23 cellular contexts compared by ENCODE assay signal in genomic region chrX:124300412-124300811, GRCh38. TPM values are rescaled to one million over a fixed set of nuclear protein-coding genes. Genes with fewer than 3 reads are reported as not detected.
A peak's percentile ranks its signal among the peaks of the same experiment; 100 is the strongest.
DNase-seq lines count a peak whose midpoint lies in the region; ATAC-seq and FAIRE-seq lines count a peak whose summit lies in the region.
"Had no signal": no experiment of that assay in that cellular context is flagged by ENCODE, and none has a peak within 500 bp of the region (broad histone marks: within the 10 kb centered on the region; RNA-seq: fewer than 3 reads in every experiment).

No MANE protein-coding gene starts in this region.

- intact Hi-C loops in activated CD4-positive, alpha-beta T cell treated with anti-CD3 and anti-CD28 coated beads, Interleukin-2, amount 10 ng/mL, durations not matched to agents 24 days and 14 days (cut with micrococcal nuclease): loop anchor here (1.0 to 5.0 kb wide), 4 partner anchors 20 to 83 kb away; partner anchors contain the start of gene SH2D1A

- CTCF ChIA-PET in T-cell (lab: Charles Lee): no interaction called here

- H3K4me3 Mint-ChIP-seq in activated CD4-positive, alpha-beta T cell treated with anti-CD3 and anti-CD28 coated beads, Interleukin-2, amount 10 ng/mL, durations not matched to agents 24 days and 14 days: no peak overlapping the region
- peak overlapping the region in 2 of 3 donors; percentile 39 to 54 for H3K4me3 Mint-ChIP-seq in T-cell
- peak overlapping the region in 2 of 5 donors; percentile 44 to 55 for H3K4me3 Mint-ChIP-seq in immature natural killer cell

- H3K4me1 Mint-ChIP-seq in activated CD4-positive, alpha-beta T cell treated with anti-CD3 and anti-CD28 coated beads, Interleukin-2, amount 10 ng/mL, durations not matched to agents 24 days and 14 days: peaks cover 14% of the 10 kb centered on the region
- H3K4me1 Mint-ChIP-seq in T-cell (peaks cover 0 to 18% (median 11%) of the 10 kb centered on the region in 3 donors), immature natural killer cell (peaks cover 6 to 14% of the 10 kb centered on the region in 2 donors)

- peak; percentile 50 for DNase-seq in activated CD4-positive, alpha-beta T cell treated with anti-CD3 and anti-CD28 coated beads, Interleukin-2, amount 10 ng/mL, durations not matched to agents 24 days and 14 days
- DNase-seq in activated CD4-positive, alpha-beta T cell treated with anti-CD3 and anti-CD28 coated beads, Interleukin-2, amount 50 U/mL, for 48 hours: no peak
- DNase-seq in GM18507 (ENCODE audit: extremely low spot score, insufficient read length, low read depth): no peak
- DNase-seq in T-cell: no peak
- DNase-seq in immature natural killer cell: peak; percentile 2 to 34 (median 19)
- DNase-seq in urothelium cell line (ENCODE audit: low spot score): no peak
- DNase-seq: amniotic stem cell, DND-41, esophagus squamous epithelium, glutamatergic neuron, left ventricle myocardium inferior, mucosa of descending colon, NCI-H1105 treated with DMSO at 0.1 percent for 48 hours, NCI-H526 treated with DMSO at 0.1 percent for 48 hours, retina, T1000, thyroid gland had no signal

- ATAC-seq in T-cell (replicated peaks in 1 of 4): peak in 1 of 4 experiments; percentile 50
- no peak for ATAC-seq in HG03045 (IDR thresholded peaks at IDR 0.05; ENCODE audit: unreplicated experiment)
- no peak for ATAC-seq in HG02759 (IDR thresholded peaks at IDR 0.05; ENCODE audit: unreplicated experiment)
- ATAC-seq: mucosa of descending colon had no signal

- H3K36me3 Mint-ChIP-seq in activated CD4-positive, alpha-beta T cell treated with anti-CD3 and anti-CD28 coated beads, Interleukin-2, amount 10 ng/mL, durations not matched to agents 24 days and 14 days (ENCODE audit: low read depth): no peaks in the 10 kb centered on the region
- H3K36me3 Mint-ChIP-seq in T-cell (peaks cover 2% of the 10 kb centered on the region), immature natural killer cell (no peaks in the 10 kb centered on the region)

- peak; percentile 63 for FAIRE-seq in GM18507 (lab: Jason Lieb, UNC)
- no peak for FAIRE-seq in urothelium cell line (lab: Jason Lieb, UNC)

- H3K27ac Mint-ChIP-seq in activated CD4-positive, alpha-beta T cell treated with anti-CD3 and anti-CD28 coated beads, Interleukin-2, amount 10 ng/mL, durations not matched to agents 24 days and 14 days: peak overlapping the region; percentile 65
- peak overlapping the region; percentile 39 to 57 for H3K27ac Mint-ChIP-seq in T-cell
- peak overlapping the region in 3 of 6 donors; percentile 13 to 49 (median 41) for H3K27ac Mint-ChIP-seq in immature natural killer cell

- H3K9me3 Mint-ChIP-seq in activated CD4-positive, alpha-beta T cell treated with anti-CD3 and anti-CD28 coated beads, Interleukin-2, amount 10 ng/mL, durations not matched to agents 24 days and 14 days: peaks cover 7% of the 10 kb centered on the region
- H3K9me3 Mint-ChIP-seq in T-cell: peaks cover 0 to 3% (median 0%) of the 10 kb centered on the region in 3 donors
- peaks cover 0 to 2% (median 0%) of the 10 kb centered on the region in 6 donors for H3K9me3 Mint-ChIP-seq in immature natural killer cell

- H3K27me3 Mint-ChIP-seq in activated CD4-positive, alpha-beta T cell treated with anti-CD3 and anti-CD28 coated beads, Interleukin-2, amount 10 ng/mL, durations not matched to agents 24 days and 14 days: no peaks in the 10 kb centered on the region
- peaks cover 0 to 4% of the 10 kb centered on the region in 2 donors for H3K27me3 Mint-ChIP-seq in T-cell
- peaks cover 2 to 4% (median 2%) of the 10 kb centered on the region in 3 donors for H3K27me3 Mint-ChIP-seq in immature natural killer cell (ENCODE audit: low read depth in 3 of 3)

- POLR2A ChIA-PET in T-cell (lab: Charles Lee): no interaction called here

RNA-seq across cellular contexts. Expression of gene TEX13D, which starts 32.0 kb away (rescaled TPM):
- not detected in 2 replicates for total RNA-seq in activated CD4-positive, alpha-beta T cell treated with anti-CD3 and anti-CD28 coated beads, Interleukin-2, amount 10 ng/mL, durations not matched to agents 24 days and 14 days
- not detected for total RNA-seq in T-cell
- polyA plus RNA-seq in immature natural killer cell: not detected
- total RNA-seq: cardiac muscle cell, esophagus squamous epithelium, HT-29, left ventricle myocardium inferior, LHCN-M2, mucosa of descending colon, SJSA1, thyroid gland had no signal
- polyA plus RNA-seq: cardiac muscle cell had no signal

RNA-seq across cellular contexts. Expression of gene SH2D1A, which starts 46.0 kb away (rescaled TPM):
- total RNA-seq in activated CD4-positive, alpha-beta T cell treated with anti-CD3 and anti-CD28 coated beads, Interleukin-2, amount 10 ng/mL, durations not matched to agents 24 days and 14 days: 51.7 and 53.9 TPM in 2 replicates
- total RNA-seq in T-cell: 10 to 100 TPM; 32.1 to 43.8 (median 39.0) TPM
- polyA plus RNA-seq in immature natural killer cell: 100 to 1,000 TPM; 127 to 164 (median 136) TPM
- total RNA-seq: cardiac muscle cell, HT-29, LHCN-M2, SJSA1 had no signal
- polyA plus RNA-seq: cardiac muscle cell had no signal

Comparison
In these comparisons a context has a peak if more than half of its experiments do, and no peak if none do; other contexts are left out.
1. DNase-seq: peak in activated CD4-positive, alpha-beta T cell treated with anti-CD3 and anti-CD28 coated beads, Interleukin-2, amount 10 ng/mL, durations not matched to agents 24 days and 14 days (single experiment) and immature natural killer cell (3 of 3); none in activated CD4-positive, alpha-beta T cell treated with anti-CD3 and anti-CD28 coated beads, Interleukin-2, amount 50 U/mL, for 48 hours (0 of 2), GM18507 (single experiment), T-cell (0 of 34) and urothelium cell line (single experiment).